Comparison of ENCODE assay signal across 9 cellular contexts in genomic region chr9:130770679-130771442, GRCh38.
DNase-seq lines count a peak whose midpoint lies in the region; ATAC-seq and FAIRE-seq lines count a peak whose summit lies in the region.
"Had no signal": no experiment of that assay in that cellular context is flagged by ENCODE, and none has a peak within 500 bp of the region (broad histone marks: within the 10 kb centered on the region; RNA-seq: fewer than 3 reads in every experiment).

No MANE protein-coding gene starts in this region.

- no peak overlapping the region for H3K9ac ChIP-seq in neuronal stem cell (ENCODE audit: low read depth, low read length, poor library complexity)

- peaks cover 10 to 19% of the 10 kb centered on the region in 2 donors for H3K4me1 ChIP-seq in neuronal stem cell (ENCODE audit: control insufficient read depth in 2 of 2, insufficient read depth in 1 of 2, low read depth in 1 of 2, low read length in 2 of 2)

- H3K36me3 ChIP-seq in neuronal stem cell (replicated peaks in 1 of 2; ENCODE audit: control insufficient read depth in 2 of 2, insufficient read depth in 2 of 2, low read length in 2 of 2) = no peaks in the 10 kb centered on the region

- no peak overlapping the region for H3K4me2 ChIP-seq in neuronal stem cell (ENCODE audit: insufficient read depth, low read length, poor library complexity, severe bottlenecking)

- H3K9me3 ChIP-seq in neuronal stem cell (replicated peaks in 1 of 2; ENCODE audit: control insufficient read depth in 2 of 2, insufficient read depth in 1 of 2, low read depth in 1 of 2, low read length in 2 of 2) = peaks cover 0 to 13% of the 10 kb centered on the region in 2 donors

- DNase-seq in GM03348 (ENCODE audit: low spot score) (peak; percentile 68), NCI-H146 (lab: John Stamatoyannopoulos, UW) (peak; percentile 27), SW480 (ENCODE audit: low spot score) (peak; percentile 76), fibroblast of peridontal ligament (ENCODE audit: extremely low read depth) (peak; percentile 91), neuronal stem cell (ENCODE audit: low spot score) (peak; percentile 39)

- no peak overlapping the region for H2BK5ac ChIP-seq in neuronal stem cell (ENCODE audit: low read length)

- H4K8ac ChIP-seq in neuronal stem cell (ENCODE audit: low read depth, low read length) = no peak overlapping the region

- H2BK15ac ChIP-seq in neuronal stem cell (ENCODE audit: low read length) = no peak overlapping the region

- WGBS in neuronal stem cell (ENCODE audit: extremely low coverage in 2 of 2, insufficient read length in 2 of 2, insufficient replicate concordance in 1 of 2), 2 donors = no CpG with 5 or more reads among the region's 2 CpGs

- no peak overlapping the region for H3K23ac ChIP-seq in neuronal stem cell (ENCODE audit: low read depth, low read length, poor library complexity)

- no peak overlapping the region for H2AK5ac ChIP-seq in neuronal stem cell (ENCODE audit: low read depth, low read length)

- H3K18ac ChIP-seq in neuronal stem cell (ENCODE audit: low read length) = no peak overlapping the region

- peaks cover 2% of the 10 kb centered on the region for H3K79me1 ChIP-seq in neuronal stem cell (ENCODE audit: low read depth, low read length)

- no peak overlapping the region for H2BK120ac ChIP-seq in neuronal stem cell (ENCODE audit: low read depth, low read length)

- H2AFZ ChIP-seq in neuronal stem cell (ENCODE audit: low read length) = no peak overlapping the region

- H2BK12ac ChIP-seq in neuronal stem cell (ENCODE audit: low read length) = no peak overlapping the region

- peak; percentile 96 for FAIRE-seq in A204.1 (lab: Jason Lieb, UNC)

- H3K14ac ChIP-seq in neuronal stem cell (ENCODE audit: low read length) = no peak overlapping the region

- H3K27me3 ChIP-seq in neuronal stem cell (ENCODE audit: control insufficient read depth in 3 of 3, insufficient read depth in 3 of 3, low read depth in 1 of 3, low read length in 3 of 3) = no peaks in the 10 kb centered on the region

- H4K91ac ChIP-seq in neuronal stem cell (ENCODE audit: low read depth, low read length, poor library complexity) = no peak overlapping the region

- H3K4ac ChIP-seq in neuronal stem cell (ENCODE audit: low read length) = no peak overlapping the region

- no peak overlapping the region for H3K4me3 ChIP-seq in neuronal stem cell (ENCODE audit: low read length in 2 of 2)

- ATAC-seq in HG02759 (IDR thresholded peaks at IDR 0.05; ENCODE audit: unreplicated experiment) (no peak), HG02588 (IDR thresholded peaks at IDR 0.05; ENCODE audit: unreplicated experiment) (no peak)

- H3K27ac ChIP-seq in neuronal stem cell (replicated peaks; ENCODE audit: low read length) = no peak overlapping the region
- H3K27ac ChIP-seq: epithelial cell of prostate had no signal

Comparison
In these comparisons a context has a peak if more than half of its experiments do, and no peak if none do; other contexts are left out.
1. DNase-seq: peak in every context shown above with its lines; median percentile 91 in fibroblast of peridontal ligament; 76 in SW480; 68 in GM03348; 39 in neuronal stem cell; 27 in NCI-H146.